In genomic region chr9:76562511-76562911, GRCh38 we compare ENCODE assay signal across 8 cellular contexts.
DNase-seq lines count a peak whose midpoint lies in the region; ATAC-seq and TF ChIP-seq lines count a peak whose summit lies in the region.

No MANE protein-coding gene starts in this region.

- H3K9me2 ChIP-seq in DOHH2 (replicated peaks; ENCODE audit: control insufficient read depth, low read length) = no peaks in the 10 kb centered on the region

- no peak for TF ChIP-seq CTCF in DOHH2 (IDR thresholded peaks at IDR 0.05; ENCODE audit: low read depth, low read length, poor library complexity, severe bottlenecking)

- no peaks in the 10 kb centered on the region for H3K36me3 ChIP-seq in DOHH2 (ENCODE audit: control insufficient read depth, low read length)

- peak; percentile 81 for ATAC-seq in GM21367 (IDR thresholded peaks at IDR 0.05; ENCODE audit: unreplicated experiment)

- peak overlapping the region; percentile 55 for H3K4me2 ChIP-seq in DOHH2 (ENCODE audit: low read length)

- no peaks in the 10 kb centered on the region for H4K20me1 ChIP-seq in DOHH2 (ENCODE audit: control insufficient read depth, insufficient read depth, low read depth, low read length)

- H3K27me3 ChIP-seq in DOHH2 (ENCODE audit: control insufficient read depth, low read length) = no peaks in the 10 kb centered on the region

- H3K79me2 ChIP-seq in DOHH2 (ENCODE audit: control insufficient read depth, low read length) = no peaks in the 10 kb centered on the region

- peaks cover 48% of the 10 kb centered on the region for H3K4me1 ChIP-seq in DOHH2 (ENCODE audit: control insufficient read depth, low read length)

- H3K27ac ChIP-seq in DOHH2 (ENCODE audit: low read depth, low read length) = peak overlapping the region; percentile 23

- peak; percentile 13 for DNase-seq in HPDE6-E6E7 (ENCODE audit: extremely low spot score)
- DNase-seq in dedifferentiated amniotic fluid mesenchymal stem cell (ENCODE audit: extremely low spot score) = peak; percentile 42
- no peak for DNase-seq in HK-2 (ENCODE audit: unreplicated experiment)
- no peak for DNase-seq in NCI-H187 (lab: John Stamatoyannopoulos, UW)
- DNase-seq in NCI-H2029 (lab: John Stamatoyannopoulos, UW) = no peak
- DNase-seq in stimulated activated CD4-positive, alpha-beta T cell treated with anti-CD3 and anti-CD28 coated beads, Interleukin-15, amount 100 ng/mL, for 24 hours = no peak

- H3K4me3 ChIP-seq in DOHH2 (ENCODE audit: low read length) = no peak overlapping the region

- H3K9me3 ChIP-seq in DOHH2 (ENCODE audit: control insufficient read depth, insufficient read depth, low read length) = no peaks in the 10 kb centered on the region

- H3F3A ChIP-seq in DOHH2 (ENCODE audit: control insufficient read depth, insufficient read depth) = 0 out of 2 replicates have a peak, but pooled peaks cover 3% of the 10 kb centered on the region

Comparison
In these comparisons a context has a peak if more than half of its experiments do, and no peak if none do; other contexts are left out.
1. DNase-seq: peak in HPDE6-E6E7 (single experiment) and dedifferentiated amniotic fluid mesenchymal stem cell (single experiment); none in HK-2 (single experiment), NCI-H187 (0 of 2), NCI-H2029 (single experiment) and stimulated activated CD4-positive, alpha-beta T cell treated with anti-CD3 and anti-CD28 coated beads, Interleukin-15, amount 100 ng/mL, for 24 hours (single experiment).